ENCODE assay signal across 1 cellular context in the genomic region with DNA sequence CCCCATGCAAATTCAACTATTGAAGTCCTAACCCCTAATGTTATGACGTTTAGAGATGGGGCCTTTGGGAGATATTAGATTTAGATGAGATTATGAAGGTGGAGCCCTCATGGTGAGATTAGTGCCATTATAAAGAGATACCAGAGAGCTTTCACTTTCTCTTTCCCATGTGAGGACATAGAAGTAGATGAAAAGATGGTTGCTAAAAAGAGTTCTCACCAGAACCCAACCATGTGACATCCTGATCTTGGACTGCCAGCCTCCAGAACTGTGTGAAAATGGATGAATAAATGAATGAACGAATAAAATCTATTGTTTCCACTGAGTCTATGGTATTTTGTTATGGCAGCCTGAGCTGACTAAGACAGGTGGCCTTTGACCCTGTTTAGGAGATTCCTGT.
TF ChIP-seq lines count a peak whose summit lies in the region.

No MANE protein-coding gene starts in this region.

TF ChIP-seq in GM12878, 131 proteins besides CTCF, POLR2A, EP300 and RAD21 (continued from another document):
- TF ChIP-seq HDAC2 (IDR thresholded peaks at IDR 0.05) (no peak), TAF1 (IDR thresholded peaks at IDR 0.05; ENCODE audit: borderline replicate concordance, low read depth, low read length) (no peak), TCF3 (IDR thresholded peaks at IDR 0.05; ENCODE audit: borderline replicate concordance, insufficient read depth, low read depth, low read length) (no peak), YY1 (IDR thresholded peaks at IDR 0.05; ENCODE audit: low read depth, low read length) (0 out of 2 replicates have a peak, but pooled peaks have one; percentile 18), SUZ12 (IDR thresholded peaks at IDR 0.05; ENCODE audit: unreplicated experiment) (no peak), BACH1 (IDR thresholded peaks at IDR 0.05; ENCODE audit: borderline replicate concordance) (no peak), POLR2AphosphoS5 (IDR thresholded peaks at IDR 0.05; ENCODE audit: low read length) (no peak), REST (IDR thresholded peaks at IDR 0.05; ENCODE audit: low read depth, low read length) (no peak), ZNF217 (IDR thresholded peaks at IDR 0.05) (0 out of 2 replicates have a peak, but pooled peaks have one; percentile 44), SREBF2 (IDR thresholded peaks at IDR 0.05; ENCODE audit: low read length) (no peak), SMARCA5 (IDR thresholded peaks at IDR 0.05) (0 out of 2 replicates have a peak, but pooled peaks have one; percentile 34), HDGF (IDR thresholded peaks at IDR 0.05) (no peak), NBN (IDR thresholded peaks at IDR 0.05) (no peak), ATF7 (IDR thresholded peaks at IDR 0.05; ENCODE audit: low read depth) (no peak), NR2C1 (IDR thresholded peaks at IDR 0.05) (peak; percentile 51; the same call in 1 of the 2 replicates), TARDBP (IDR thresholded peaks at IDR 0.05; ENCODE audit: borderline replicate concordance) (no peak)
